In genomic region chr14:33198684-33199083, GRCh38 we compare ENCODE assay signal across 5 cellular contexts.
"Had no signal": no experiment of that assay in that cellular context is flagged by ENCODE, and none has a peak within 500 bp of the region (broad histone marks: within the 10 kb centered on the region; RNA-seq: fewer than 3 reads in every experiment).

No MANE protein-coding gene starts in this region.

- H3K27ac ChIP-seq: GM23248 had no signal

- DNase-seq: GM23248, GOT3, H7, HCEC 1CT had no signal

- H3K4me3 ChIP-seq: GM23248 had no signal

- FAIRE-seq: HTR-8/SVneo had no signal

- H3K9ac ChIP-seq: GM23248 had no signal

- H2AFZ ChIP-seq: GM23248 had no signal
